In the genomic region with DNA sequence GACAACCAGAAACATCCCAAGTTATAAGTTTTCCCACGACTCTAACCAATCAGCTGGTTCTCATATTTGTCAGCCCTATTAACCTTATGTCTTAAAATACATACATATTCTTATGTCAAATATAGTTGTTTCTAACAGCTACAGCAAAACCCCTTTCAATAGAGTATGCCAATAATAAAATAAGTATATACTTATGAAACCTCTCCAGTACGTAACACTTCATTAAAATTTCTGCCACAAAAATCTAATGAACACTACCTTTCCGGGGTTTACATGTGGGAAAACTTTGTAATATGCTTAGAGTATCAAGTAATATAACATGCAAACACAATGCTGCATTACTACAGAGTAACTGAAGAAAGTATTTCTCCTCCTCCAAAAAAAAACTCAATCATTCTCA, we compare ENCODE assay signal across 9 cellular contexts. TPM values are rescaled to one million over a fixed set of nuclear protein-coding genes. Genes with fewer than 3 reads are reported as not detected.
DNase-seq lines count a peak whose midpoint lies in the region; ATAC-seq and TF ChIP-seq lines count a peak whose summit lies in the region.
"Had no signal": no experiment of that assay in that cellular context is flagged by ENCODE, and none has a peak within 500 bp of the region (broad histone marks: within the 10 kb centered on the region; RNA-seq: fewer than 3 reads in every experiment).

No MANE protein-coding gene starts in this region.

- TF ChIP-seq CTCF in choroid plexus epithelial cell (conservative IDR thresholded peaks at IDR 0.05; ENCODE audit: low read depth, low read length), result no peak

- DNase-seq in choroid plexus epithelial cell (ENCODE audit: low read depth), result no peak
- no peak for DNase-seq in naive B cell
- DNase-seq in NCI-H446 treated with DMSO at 0.1 percent for 48 hours (lab: John Stamatoyannopoulos, UW), result no peak
- DNase-seq: NCI-H2171 treated with DMSO at 0.1 percent for 48 hours had no signal

- WGBS in HUES64, result 57% methylated on average over 2 of the region's 3 CpGs

- H3K4me3 Mint-ChIP-seq in naive B cell, result peak overlapping the region in 7 of 8 donors; percentile 84 to 93 (median 92)

- H3K27me3 Mint-ChIP-seq in naive B cell, result peaks cover 25 to 37% (median 35%) of the 10 kb centered on the region in 3 donors

- no peaks in the 10 kb centered on the region for H3K27me3 ChIP-seq in ACC112 (ENCODE audit: insufficient read depth, low read length)
- no peaks in the 10 kb centered on the region for H3K27me3 ChIP-seq in HUES64 (ENCODE audit: insufficient read depth, low read length)

- peaks cover 21 to 31% (median 28%) of the 10 kb centered on the region in 3 donors for H3K4me1 Mint-ChIP-seq in naive B cell

- H3K9me3 Mint-ChIP-seq in naive B cell, result no peaks in the 10 kb centered on the region

- H3K27ac ChIP-seq in ACC112 (ENCODE audit: low read depth, low read length), result no peak overlapping the region
- H3K27ac ChIP-seq in HUES64 (ENCODE audit: low read depth, low read length), result no peak overlapping the region

- peaks cover 50% of the 10 kb centered on the region for H3K79me2 ChIP-seq in ACC112 (ENCODE audit: control insufficient read depth, insufficient read depth, low read length, unreplicated experiment)

- peaks cover 15% of the 10 kb centered on the region for H3K4me1 ChIP-seq in ACC112 (ENCODE audit: control insufficient read depth, insufficient read depth, low read length, unreplicated experiment)
- H3K4me1 ChIP-seq in HUES64 (ENCODE audit: insufficient read depth, low read length), result peaks cover 19% of the 10 kb centered on the region

- H3K36me3 Mint-ChIP-seq in naive B cell, result no peaks in the 10 kb centered on the region

- no peak overlapping the region for H2AFZ ChIP-seq in ACC112 (ENCODE audit: low read length, unreplicated experiment)

- H3K9me3 ChIP-seq in HUES64 (ENCODE audit: insufficient read depth, low read depth, low read length), result no peaks in the 10 kb centered on the region

- no peaks in the 10 kb centered on the region for H3K36me3 ChIP-seq in ACC112 (ENCODE audit: insufficient read depth, low read length)
- H3K36me3 ChIP-seq in HUES64 (ENCODE audit: insufficient read depth, low read length), result no peaks in the 10 kb centered on the region

- H3K27ac Mint-ChIP-seq in naive B cell, result no peak overlapping the region

- ATAC-seq in naive B cell (ENCODE audit: low read depth in 2 of 2) (no peak), HG02763 (IDR thresholded peaks at IDR 0.05; ENCODE audit: unreplicated experiment) (no peak), HG03469 (IDR thresholded peaks at IDR 0.05; ENCODE audit: unreplicated experiment) (no peak), GM18873 (IDR thresholded peaks at IDR 0.05; ENCODE audit: low FRiP score, unreplicated experiment) (no peak)

- H3K9ac ChIP-seq in HUES64 (ENCODE audit: low read depth, low read length), result peak overlapping the region; percentile 99; the same call in 1 of the 2 replicates

- H3K4me3 ChIP-seq in ACC112 (ENCODE audit: low read depth, low read length) (peak overlapping the region; percentile 96), HUES64 (ENCODE audit: low read length) (peak overlapping the region; percentile 90), choroid plexus epithelial cell (ENCODE audit: low read depth, low read length) (peak overlapping the region; percentile 96)

RNA-seq across cellular contexts. Expression of gene LRP6, which starts 1.8 kb away (rescaled TPM):
- 27.0 TPM for polyA plus RNA-seq in HUES64 (2013, experiment 1 of 2)
- polyA plus RNA-seq in HUES64 (2013, experiment 2 of 2), result 28.2 TPM
- polyA plus RNA-seq in naive B cell (ENCODE audit: low read depth in 6 of 6), result 1 to 10 TPM in 2 of 6 donors, under 1 TPM in 2, not detected in 2; 0.48 to 1.2 (median 0.87) TPM
